Comparison of ENCODE assay signal across 8 cellular contexts in the genomic region with DNA sequence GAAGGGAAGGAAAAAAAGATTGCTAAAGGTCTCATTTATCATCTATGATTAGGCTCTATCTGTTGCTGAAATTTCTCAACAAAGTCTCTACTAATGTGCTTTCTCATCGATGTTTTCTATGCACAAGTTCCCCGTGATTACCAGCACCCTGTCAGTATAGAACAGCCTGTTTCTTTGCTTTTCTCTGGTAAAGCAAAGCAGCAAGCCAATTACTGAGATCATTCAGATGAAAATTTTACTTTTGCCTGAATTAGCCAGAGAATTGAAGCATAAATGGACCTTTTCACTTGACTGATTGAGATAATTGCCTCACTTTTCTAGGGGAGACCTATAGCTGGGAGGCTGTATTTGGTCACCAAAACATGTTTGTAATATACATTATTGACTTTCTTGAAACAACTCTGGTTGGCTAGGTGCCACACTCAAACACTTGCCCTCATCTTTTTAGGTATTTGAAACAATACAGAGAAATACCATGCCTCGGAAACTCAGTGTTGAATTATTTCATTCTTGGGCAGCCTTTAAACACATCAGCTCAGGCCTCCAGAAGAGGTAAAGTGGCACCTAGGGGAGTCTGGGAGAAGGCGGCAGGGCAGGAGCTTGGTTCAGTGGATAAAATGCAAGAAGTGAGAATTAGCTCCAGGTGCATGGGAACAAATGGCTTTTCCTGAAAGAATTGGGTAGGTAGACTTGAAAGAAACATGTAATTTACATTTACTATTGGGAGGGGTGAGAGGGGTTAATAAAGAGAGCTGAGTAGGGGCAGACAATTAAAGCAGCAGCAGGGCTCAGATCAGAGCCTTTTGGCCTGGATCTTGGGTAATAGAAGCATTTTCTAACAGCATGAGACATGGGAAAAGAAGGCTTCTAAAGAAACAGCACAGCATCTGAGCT.
DNase-seq lines count a peak whose midpoint lies in the region; ATAC-seq lines count a peak whose summit lies in the region.

No MANE protein-coding gene starts in this region.

- H3K9me3 Mint-ChIP-seq in activated naive CD4-positive, alpha-beta T cell treated with anti-CD3 and anti-CD28 coated beads, Interleukin-2, amount 10 ng/mL, durations not matched to agents 7 days and 5 days: no peaks in the 10 kb centered on the region

- H3K4me3 Mint-ChIP-seq in activated naive CD4-positive, alpha-beta T cell treated with anti-CD3 and anti-CD28 coated beads, Interleukin-2, amount 10 ng/mL, durations not matched to agents 7 days and 5 days: no peak overlapping the region

- CTCF ChIA-PET in activated naive CD4-positive, alpha-beta T cell treated with anti-CD3 and anti-CD28 coated beads, Interleukin-2, amount 10 ng/mL, durations not matched to agents 7 days and 5 days (lab: Charles Lee): no interaction called here

- H3K4me1 Mint-ChIP-seq in activated naive CD4-positive, alpha-beta T cell treated with anti-CD3 and anti-CD28 coated beads, Interleukin-2, amount 10 ng/mL, durations not matched to agents 7 days and 5 days: no peaks in the 10 kb centered on the region

- ATAC-seq in GM19324 (IDR thresholded peaks at IDR 0.05; ENCODE audit: low FRiP score, unreplicated experiment) (peak; percentile 20), HG02938 (IDR thresholded peaks at IDR 0.05; ENCODE audit: unreplicated experiment) (peak; percentile 3), HG03439 (IDR thresholded peaks at IDR 0.05; ENCODE audit: unreplicated experiment) (no peak)

- H3K27me3 Mint-ChIP-seq in activated naive CD4-positive, alpha-beta T cell treated with anti-CD3 and anti-CD28 coated beads, Interleukin-2, amount 10 ng/mL, durations not matched to agents 7 days and 5 days: peaks cover 3% of the 10 kb centered on the region

- DNase-seq in NCI-H2227 (lab: John Stamatoyannopoulos, UW; ENCODE audit: unreplicated experiment): peak; percentile 68
- DNase-seq in middle frontal gyrus (ENCODE audit: extremely low spot score, low spot score): peak; percentile 2
- DNase-seq in activated naive CD4-positive, alpha-beta T cell treated with anti-CD3 and anti-CD28 coated beads, Interleukin-2, amount 10 ng/mL, durations not matched to agents 7 days and 5 days: no peak
- no peak for DNase-seq in germinal center (ENCODE audit: low spot score)
- no peak for DNase-seq in NOMO-1 (lab: John Stamatoyannopoulos, UW; ENCODE audit: unreplicated experiment in 2 of 2)

- no peak overlapping the region for H3K27ac Mint-ChIP-seq in activated naive CD4-positive, alpha-beta T cell treated with anti-CD3 and anti-CD28 coated beads, Interleukin-2, amount 10 ng/mL, durations not matched to agents 7 days and 5 days

- no peaks in the 10 kb centered on the region for H3K36me3 Mint-ChIP-seq in activated naive CD4-positive, alpha-beta T cell treated with anti-CD3 and anti-CD28 coated beads, Interleukin-2, amount 10 ng/mL, durations not matched to agents 7 days and 5 days

Comparison
In these comparisons a context has a peak if more than half of its experiments do, and no peak if none do; other contexts are left out.
1. DNase-seq: peak in NCI-H2227 (single experiment) and middle frontal gyrus (single experiment); none in activated naive CD4-positive, alpha-beta T cell treated with anti-CD3 and anti-CD28 coated beads, Interleukin-2, amount 10 ng/mL, durations not matched to agents 7 days and 5 days (single experiment), germinal center (single experiment) and NOMO-1 (0 of 2).